Comparison of ENCODE assay signal across 8 cellular contexts in genomic region chr17:43211480-43212402, GRCh38. TPM values are rescaled to one million over a fixed set of nuclear protein-coding genes. Genes with fewer than 3 reads are reported as not detected.
DNase-seq lines count a peak whose midpoint lies in the region; ATAC-seq, FAIRE-seq and TF ChIP-seq lines count a peak whose summit lies in the region.

Gene TMEM106A, plus strand, starts transcription at chr17:43211875. Its CDS starts 1,167 bp downstream, at chr17:43213042.

- H3K9me3 Mint-ChIP-seq in CD4-positive, CD25-positive, alpha-beta regulatory T cell = peaks cover 0 to 1% (median 0%) of the 10 kb centered on the region in 7 donors

- DNase-seq in CD4-positive, CD25-positive, alpha-beta regulatory T cell = peak; percentile 64 to 89 (median 76)
- DNase-seq in HUDEP-2 (lab: John Stamatoyannopoulos, UW; ENCODE audit: unreplicated experiment in 76 of 76) (peak in 73 of 76 experiments; percentile 7 to 81 (median 63)), T1000 (lab: John Stamatoyannopoulos, UW) (peak; percentile 80), K562 (ENCODE audit: extremely low read depth in 1 of 4, low spot score in 3 of 4) (no peak), iPS DF 6.9 (ENCODE audit: low read depth, low spot score) (peak; percentile 33), DMS79 (lab: John Stamatoyannopoulos, UW) (no peak)

- BruUV-seq in K562 (replicated peaks; lab: Mats Ljungman, UMichigan) = no TSS peak

- H2AFZ ChIP-seq in K562 (ENCODE audit: low read depth, low read length) = no peak within 1 kb of the TSS

- peak within 1 kb of the TSS; percentile 91 for H3K4me3 ChIP-seq in CD4-positive, CD25-positive, alpha-beta regulatory T cell (ENCODE audit: low read depth, low read length)
- H3K4me3 ChIP-seq in K562 (no peak within 1 kb of the TSS), iPS DF 6.9 (ENCODE audit: low read length) (peak within 1 kb of the TSS; percentile 61; the same call in 1 of the 2 replicates), skeletal muscle satellite cell (ENCODE audit: low read length) (peak within 1 kb of the TSS; percentile 86)

- POLR2A ChIA-PET in K562 (lab: Yijun Ruan, JAX) = interaction anchor here (0.5 to 4.3 kb wide), 6 partner anchors 13 to 543 kb away, joined by 3 to 23 read pairs (median 3); partner anchors contain the start of gene BECN1

- H3K4me3 Mint-ChIP-seq in CD4-positive, CD25-positive, alpha-beta regulatory T cell = peak within 1 kb of the TSS; percentile 94 to 100 (median 98)

- TF ChIP-seq CTCF in K562 (IDR thresholded peaks at IDR 0.05 in 2 of 3, conservative IDR thresholded peaks at IDR 0.05 in 1 of 3; ENCODE audit: insufficient read depth in 2 of 3, low read depth in 1 of 3, low read length in 3 of 3) = no peak

- FAIRE-seq in K562 (lab: Jason Lieb, UNC) = no peak

- H3K4me1 Mint-ChIP-seq in CD4-positive, CD25-positive, alpha-beta regulatory T cell = peaks cover 15 to 49% (median 27%) of the 10 kb centered on the region in 4 donors

- peaks cover 25% of the 10 kb centered on the region for H3K4me1 ChIP-seq in CD4-positive, CD25-positive, alpha-beta regulatory T cell (ENCODE audit: control insufficient read depth, insufficient read depth, low read length, poor library complexity, severe bottlenecking)
- H3K4me1 ChIP-seq in K562 (replicated peaks in 1 of 2; ENCODE audit: control insufficient read depth in 2 of 2, insufficient read depth in 2 of 2, low read length in 2 of 2) (peaks cover 3 to 9% of the 10 kb centered on the region in 2 experiments; a peak in 2 of 5 replicates), iPS DF 6.9 (ENCODE audit: control insufficient read depth, insufficient read depth, low read length) (peaks cover 3% of the 10 kb centered on the region; the same call in 1 of the 2 replicates), skeletal muscle satellite cell (ENCODE audit: control insufficient read depth, insufficient read depth, low read length) (peaks cover 28% of the 10 kb centered on the region)

- WGBS in K562 (ENCODE audit: insufficient coverage, low coverage, missing lambda C conversion rate) = 87% methylated on average over 46 of the region's 54 CpGs
- no CpG with 5 or more reads among the region's 54 CpGs for WGBS in iPS DF 6.9 (ENCODE audit: insufficient coverage, insufficient read length)

- no peak for TF ChIP-seq POLR2A in K562 (conservative IDR thresholded peaks at IDR 0.05)

- TF ChIP-seq RAD21 in K562 (CRISPR knock-in tag; conservative IDR thresholded peaks at IDR 0.05 in 1 of 2, IDR thresholded peaks at IDR 0.05 in 1 of 2) = no peak

- H3K79me2 ChIP-seq in K562 (ENCODE audit: control insufficient read depth, insufficient read depth, low read length) = no peaks in the 10 kb centered on the region

- H3K4me2 ChIP-seq in K562 (ENCODE audit: insufficient read depth, low read length) = no peak within 1 kb of the TSS
- peak within 1 kb of the TSS; percentile 99 for H3K4me2 ChIP-seq in skeletal muscle satellite cell (ENCODE audit: low read length)

- H3K27ac ChIP-seq in CD4-positive, CD25-positive, alpha-beta regulatory T cell (ENCODE audit: insufficient read depth, low read length, poor library complexity, severe bottlenecking) = peak within 1 kb of the TSS; percentile 76
- H3K27ac ChIP-seq in K562 (ENCODE audit: extremely low read depth, low read depth, low read length) (no peak within 1 kb of the TSS), iPS DF 6.9 (ENCODE audit: low read length) (no peak within 1 kb of the TSS)

- no peaks in the 10 kb centered on the region for H4K20me1 ChIP-seq in K562 (replicated peaks; ENCODE audit: control insufficient read depth, insufficient read depth, low read length)

- peaks cover 31% of the 10 kb centered on the region for H3K36me3 ChIP-seq in CD4-positive, CD25-positive, alpha-beta regulatory T cell (ENCODE audit: control insufficient read depth, insufficient read depth, low read length)
- H3K36me3 ChIP-seq in K562 (ENCODE audit: control insufficient read depth, insufficient read depth, low read length) (peaks cover 16% of the 10 kb centered on the region; the same call in 2 of the 3 replicates), iPS DF 6.9 (ENCODE audit: control insufficient read depth, insufficient read depth, low read length) (no peaks in the 10 kb centered on the region; the same call in 1 of the 2 replicates), skeletal muscle satellite cell (ENCODE audit: insufficient read depth, low read length) (peaks cover 55% of the 10 kb centered on the region)

- H3K27ac Mint-ChIP-seq in CD4-positive, CD25-positive, alpha-beta regulatory T cell = peak within 1 kb of the TSS; percentile 95 to 98 (median 96)

- peak within 1 kb of the TSS in 1 of 2 experiments; percentile 28; a peak in 1 of 4 replicates for H3K9ac ChIP-seq in K562 (ENCODE audit: insufficient read depth in 1 of 2, low read depth in 2 of 2, low read length in 2 of 2)
- H3K9ac ChIP-seq in skeletal muscle satellite cell (ENCODE audit: low read depth, low read length) = peak within 1 kb of the TSS; percentile 82

- H3K27me3 Mint-ChIP-seq in CD4-positive, CD25-positive, alpha-beta regulatory T cell = no peaks in the 10 kb centered on the region

- no peaks in the 10 kb centered on the region for H3K9me1 ChIP-seq in K562 (ENCODE audit: control insufficient read depth, insufficient read depth, low read length)

- CTCF ChIA-PET in K562 (lab: Yijun Ruan, JAX; ENCODE audit: low intra/inter-chr PET ratio) = no interaction called here

- TF ChIP-seq EP300 in K562 (IDR thresholded peaks at IDR 0.05; ENCODE audit: low read length) = no peak

- H3K36me3 Mint-ChIP-seq in CD4-positive, CD25-positive, alpha-beta regulatory T cell = peaks cover 26% of the 10 kb centered on the region

- no peaks in the 10 kb centered on the region for H3K27me3 ChIP-seq in CD4-positive, CD25-positive, alpha-beta regulatory T cell (ENCODE audit: control insufficient read depth, insufficient read depth, low read length)
- H3K27me3 ChIP-seq in K562 (ENCODE audit: control insufficient read depth in 2 of 2, insufficient read depth in 2 of 2, low read length in 2 of 2) (no peaks in the 10 kb centered on the region), iPS DF 6.9 (ENCODE audit: control insufficient read depth, insufficient read depth, low read length) (no peaks in the 10 kb centered on the region), skeletal muscle satellite cell (ENCODE audit: control insufficient read depth, insufficient read depth, low read length) (no peaks in the 10 kb centered on the region)

- intact Hi-C loops in K562 (cut with micrococcal nuclease) = no loop called here

- in situ Hi-C loops in K562 (cut with MboI) = no loop called here

- H3K9me3 ChIP-seq in CD4-positive, CD25-positive, alpha-beta regulatory T cell (ENCODE audit: control insufficient read depth in 2 of 2, low read length in 2 of 2) = no peaks in the 10 kb centered on the region
- H3K9me3 ChIP-seq in K562 (replicated peaks; ENCODE audit: control insufficient read depth, insufficient read depth, low read depth, low read length) (no peaks in the 10 kb centered on the region), iPS DF 6.9 (ENCODE audit: control insufficient read depth, insufficient read depth, low read length) (no peaks in the 10 kb centered on the region), skeletal muscle satellite cell (replicated peaks; ENCODE audit: low read length) (no peaks in the 10 kb centered on the region)

- peak; percentile 88 to 90 for ATAC-seq in CD4-positive, CD25-positive, alpha-beta regulatory T cell (ENCODE audit: low read depth in 2 of 2)
- ATAC-seq in GM19455 (IDR thresholded peaks at IDR 0.05; ENCODE audit: unreplicated experiment) (peak; percentile 68), K562 (no peak; the same call in 1 of the 3 replicates)

TF ChIP-seq in K562, 482 proteins besides CTCF, POLR2A, EP300 and RAD21 (continues in another document):
- peak; percentile 49; the same call in 1 of the 2 replicates for TF ChIP-seq POLR2G (IDR thresholded peaks at IDR 0.05; ENCODE audit: low read depth, low read length)

RNA-seq across cellular contexts. Expression of gene TMEM106A, which starts in this region (rescaled TPM):
- 12.9 TPM for total RNA-seq in CD4-positive, CD25-positive, alpha-beta regulatory T cell
- polyA plus RNA-seq in CD4-positive, CD25-positive, alpha-beta regulatory T cell = 1 to 10 TPM; 1.3 to 3.3 (median 1.9) TPM
- 8.6 and 16.5 TPM in 2 replicates for total RNA-seq in K562 (2011; cell fraction: chromatin; rRNA removed; ENCODE audit: low replicate concordance)
- total RNA-seq in K562 (2011; cell fraction: nucleolus; rRNA removed) = 8.4 and 8.8 TPM in 2 replicates
- 6.0 and 10.1 TPM in 2 replicates for total RNA-seq in K562 (2011; cell fraction: nucleoplasm; rRNA removed)
- 0.08 and 0.09 TPM in 2 replicates for total RNA-seq in K562 (2014; rRNA removed)
- total RNA-seq in K562 (2014; rRNA removed; fragmentation: Illumina TruSeq; extraction: Trizol) = 0.15 and 0.29 TPM in 2 replicates
- total RNA-seq in K562 (2015; rRNA removed; fragmentation: Illumina TruSeq; extraction: Trizol) = 0.26 and 0.29 TPM in 2 replicates
- 0.24 and 0.40 TPM in 2 replicates for total RNA-seq in K562 (2021)
- 0.16 and 0.24 TPM in 2 replicates for polyA plus RNA-seq in K562 (2011; rRNA removed)
- 0.10 and 0.25 TPM in 2 replicates for polyA plus RNA-seq in K562 (2011; cell fraction: cytosol; rRNA removed)
- 0.73 and 1.3 TPM in 2 replicates for polyA plus RNA-seq in K562 (2011; cell fraction: nucleus; rRNA removed)
- polyA plus RNA-seq in K562 (2012) = 0.08 and 0.33 TPM in 2 replicates
- 0.13 and 0.21 TPM in 2 replicates for polyA plus RNA-seq in K562 (2014; fragmentation: Illumina TruSeq; extraction: Trizol)
- under 1 TPM; 0.03 to 0.07 TPM for polyA plus RNA-seq in K562 (2014; fragmentation: Nextera tagmentation; extraction: Ambion mirVana)
- polyA plus RNA-seq in K562 (2014; rRNA removed) = 0.09 and 0.15 TPM in 2 replicates
- 0.81 and 1.3 TPM in 2 replicates for polyA minus RNA-seq in K562 (2011; rRNA and poly(A)+ RNA removed)
- not detected in 2 replicates for polyA minus RNA-seq in K562 (2011; cell fraction: cytosol; rRNA and poly(A)+ RNA removed)
- 1.9 and 2.3 TPM in 2 replicates for polyA minus RNA-seq in K562 (2011; cell fraction: nucleus; rRNA and poly(A)+ RNA removed)
- total RNA-seq in skeletal muscle satellite cell (2012; rRNA removed) = 2.8 and 3.0 TPM in 2 replicates

Comparison
In these comparisons a context has a peak if more than half of its experiments do, and no peak if none do; other contexts are left out.
1. DNase-seq: peak in CD4-positive, CD25-positive, alpha-beta regulatory T cell (3 of 3), HUDEP-2 (73 of 76), T1000 (single experiment) and iPS DF 6.9 (single experiment); none in K562 (0 of 4) and DMS79 (single experiment).